1 cellular context compared by ENCODE assay signal in the genomic region with DNA sequence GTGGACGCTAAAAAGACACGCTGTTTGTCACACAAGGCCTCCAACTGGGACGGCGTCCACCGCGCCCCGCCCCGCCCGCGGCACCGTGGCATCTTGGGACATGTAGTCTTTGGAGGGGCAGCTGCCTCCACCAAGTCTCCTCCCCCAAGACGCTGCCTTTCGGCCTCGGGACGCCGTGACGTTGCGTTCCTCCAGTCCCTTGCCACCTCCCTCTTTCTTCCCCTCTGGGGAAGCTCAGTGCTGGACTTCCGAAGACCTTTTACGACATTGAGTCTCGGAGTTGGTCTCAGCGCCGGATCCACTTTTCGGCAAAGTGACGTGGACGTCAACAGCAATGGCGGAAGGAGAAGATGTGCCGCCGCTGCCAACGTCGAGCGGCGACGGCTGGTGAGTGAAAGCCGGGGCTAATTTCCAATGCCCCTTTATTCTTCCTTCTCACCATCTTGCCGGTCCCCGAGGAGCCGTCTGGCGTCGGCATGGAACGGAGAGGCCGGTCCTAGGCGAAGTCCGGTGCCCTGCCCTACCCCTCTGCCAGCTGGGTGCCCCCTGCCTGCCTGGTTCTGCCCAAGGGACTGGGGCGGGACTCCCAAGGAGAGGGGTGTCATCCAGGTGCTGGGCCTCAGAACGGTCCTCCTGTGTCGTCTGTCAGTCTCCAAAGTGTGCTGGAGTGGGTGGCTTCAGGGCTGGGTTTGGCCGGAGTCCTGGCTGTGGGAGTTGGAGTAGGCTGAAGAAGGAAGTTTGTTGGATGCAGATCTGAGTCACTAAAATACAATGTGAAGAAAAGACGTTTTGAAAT.
TF ChIP-seq lines count a peak whose summit lies in the region.

Gene TBC1D23, plus strand, starts transcription at position 308 of the 796 bp plus-strand sequence. Its CDS starts 27 bp downstream, at position 335.

TF ChIP-seq in HepG2, 621 proteins besides CTCF, POLR2A, EP300 and RAD21 (continued from another document):
- peak; percentile 88 for TF ChIP-seq MAZ (IDR thresholded peaks at IDR 0.05; ENCODE audit: borderline replicate concordance, low read depth, low read length)
- TF ChIP-seq MAZ (CRISPR knock-in tag; IDR thresholded peaks at IDR 0.05; ENCODE audit: low read depth) = peak; percentile 69; the same call in 1 of the 2 replicates
- peak; percentile 66; the same call in 1 of the 2 replicates for TF ChIP-seq ZNF766 (CRISPR knock-in tag; IDR thresholded peaks at IDR 0.05; ENCODE audit: borderline replicate concordance)
- peak; percentile 33 for TF ChIP-seq AGO1 (IDR thresholded peaks at IDR 0.05; ENCODE audit: low read depth, low read length, poor library complexity, severe bottlenecking)
- no peak for TF ChIP-seq ZNF605 (CRISPR knock-in tag; IDR thresholded peaks at IDR 0.05)
- TF ChIP-seq KDM2A (CRISPR knock-in tag; IDR thresholded peaks at IDR 0.05; ENCODE audit: borderline replicate concordance, low read depth) = peak; percentile 63; the same call in 1 of the 2 replicates
- TF ChIP-seq PPARG (CRISPR knock-in tag; conservative IDR thresholded peaks at IDR 0.05) = no peak
- 0 out of 2 replicates have a peak, but pooled peaks have one; percentile 72 for TF ChIP-seq ZNF180 (CRISPR knock-in tag; IDR thresholded peaks at IDR 0.05; ENCODE audit: borderline replicate concordance, low read depth)
- TF ChIP-seq ZNF33B (CRISPR knock-in tag; IDR thresholded peaks at IDR 0.05) = no peak
- TF ChIP-seq, protein P1, sequence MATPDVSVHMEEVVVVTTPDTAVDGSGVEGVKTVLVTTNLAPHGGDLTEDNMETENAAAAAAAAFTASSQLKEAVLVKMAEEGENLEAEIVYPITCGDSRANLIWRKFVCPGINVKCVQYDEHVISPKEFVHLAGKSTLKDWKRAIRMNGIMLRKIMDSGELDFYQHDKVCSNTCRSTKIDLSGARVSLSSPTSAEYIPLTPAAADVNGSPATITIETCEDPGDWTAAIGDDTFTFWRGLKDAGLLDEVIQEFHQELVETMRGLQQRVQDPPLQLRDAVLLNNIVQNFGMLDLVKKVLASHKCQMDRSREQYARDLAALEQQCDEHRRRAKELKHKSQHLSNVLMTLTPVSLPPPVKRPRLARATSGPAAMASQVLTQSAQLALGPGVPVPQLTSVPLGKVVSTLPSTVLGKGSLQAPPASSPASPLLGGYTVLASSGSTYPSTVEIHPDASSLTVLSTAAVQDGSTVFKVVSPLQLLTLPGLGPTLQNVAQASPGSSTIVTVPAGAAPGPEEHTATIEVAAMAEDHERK (CRISPR knock-in tag; IDR thresholded peaks at IDR 0.05; ENCODE audit: low read depth) = peak; percentile 86
- TF ChIP-seq CHD2 (IDR thresholded peaks at IDR 0.05; ENCODE audit: low read depth, low read length) = 0 out of 2 replicates have a peak, but pooled peaks have one; percentile 6
- TF ChIP-seq, protein P2, sequence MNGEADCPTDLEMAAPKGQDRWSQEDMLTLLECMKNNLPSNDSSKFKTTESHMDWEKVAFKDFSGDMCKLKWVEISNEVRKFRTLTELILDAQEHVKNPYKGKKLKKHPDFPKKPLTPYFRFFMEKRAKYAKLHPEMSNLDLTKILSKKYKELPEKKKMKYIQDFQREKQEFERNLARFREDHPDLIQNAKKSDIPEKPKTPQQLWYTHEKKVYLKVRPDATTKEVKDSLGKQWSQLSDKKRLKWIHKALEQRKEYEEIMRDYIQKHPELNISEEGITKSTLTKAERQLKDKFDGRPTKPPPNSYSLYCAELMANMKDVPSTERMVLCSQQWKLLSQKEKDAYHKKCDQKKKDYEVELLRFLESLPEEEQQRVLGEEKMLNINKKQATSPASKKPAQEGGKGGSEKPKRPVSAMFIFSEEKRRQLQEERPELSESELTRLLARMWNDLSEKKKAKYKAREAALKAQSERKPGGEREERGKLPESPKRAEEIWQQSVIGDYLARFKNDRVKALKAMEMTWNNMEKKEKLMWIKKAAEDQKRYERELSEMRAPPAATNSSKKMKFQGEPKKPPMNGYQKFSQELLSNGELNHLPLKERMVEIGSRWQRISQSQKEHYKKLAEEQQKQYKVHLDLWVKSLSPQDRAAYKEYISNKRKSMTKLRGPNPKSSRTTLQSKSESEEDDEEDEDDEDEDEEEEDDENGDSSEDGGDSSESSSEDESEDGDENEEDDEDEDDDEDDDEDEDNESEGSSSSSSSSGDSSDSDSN (CRISPR knock-in tag; IDR thresholded peaks at IDR 0.05) = 0 out of 2 replicates have a peak, but pooled peaks have one; percentile 54
- peak; percentile 85 for TF ChIP-seq ZGPAT (CRISPR knock-in tag; IDR thresholded peaks at IDR 0.05)
- peak; percentile 69; the same call in 1 of the 2 replicates for TF ChIP-seq ZBTB20 (CRISPR knock-in tag; IDR thresholded peaks at IDR 0.05; ENCODE audit: borderline replicate concordance, low read depth)
- TF ChIP-seq HES4 (CRISPR knock-in tag; IDR thresholded peaks at IDR 0.05; ENCODE audit: borderline replicate concordance) = peak; percentile 32; the same call in 1 of the 2 replicates
- TF ChIP-seq TARDBP (CRISPR knock-in tag; IDR thresholded peaks at IDR 0.05) = peak; percentile 62; the same call in 1 of the 2 replicates
- TF ChIP-seq ZNF530 (CRISPR knock-in tag; IDR thresholded peaks at IDR 0.05; ENCODE audit: low read depth) = no peak
- no peak for TF ChIP-seq IRX3 (CRISPR knock-in tag; IDR thresholded peaks at IDR 0.05; ENCODE audit: borderline replicate concordance, low read depth)
- TF ChIP-seq ZNF563 (CRISPR knock-in tag; IDR thresholded peaks at IDR 0.05) = peak; percentile 56
- TF ChIP-seq ZNF891 (CRISPR knock-in tag; IDR thresholded peaks at IDR 0.05) = peak; percentile 81
- TF ChIP-seq ZNF513 (CRISPR knock-in tag; conservative IDR thresholded peaks at IDR 0.05) = 0 out of 2 replicates have a peak, but pooled peaks have one; percentile 66
- TF ChIP-seq GABPB1 (CRISPR knock-in tag; IDR thresholded peaks at IDR 0.05) = peak; percentile 87
- TF ChIP-seq ZNF431 (CRISPR knock-in tag; IDR thresholded peaks at IDR 0.05; ENCODE audit: borderline replicate concordance, low read depth) = no peak
- no peak for TF ChIP-seq ZNF3 (CRISPR knock-in tag; IDR thresholded peaks at IDR 0.05)
- TF ChIP-seq DRAP1 (CRISPR knock-in tag; IDR thresholded peaks at IDR 0.05) = peak; percentile 83
- TF ChIP-seq ATF7-NPFF (CRISPR knock-in tag; IDR thresholded peaks at IDR 0.05; ENCODE audit: low read depth) = peak; percentile 74
- TF ChIP-seq, protein P3, sequence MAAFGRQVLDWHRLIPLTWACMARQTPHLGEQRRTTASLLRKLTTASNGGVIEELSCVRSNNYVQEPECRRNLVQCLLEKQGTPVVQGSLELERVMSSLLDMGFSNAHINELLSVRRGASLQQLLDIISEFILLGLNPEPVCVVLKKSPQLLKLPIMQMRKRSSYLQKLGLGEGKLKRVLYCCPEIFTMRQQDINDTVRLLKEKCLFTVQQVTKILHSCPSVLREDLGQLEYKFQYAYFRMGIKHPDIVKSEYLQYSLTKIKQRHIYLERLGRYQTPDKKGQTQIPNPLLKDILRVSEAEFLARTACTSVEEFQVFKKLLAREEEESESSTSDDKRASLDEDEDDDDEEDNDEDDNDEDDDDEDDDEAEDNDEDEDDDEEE (CRISPR knock-in tag; IDR thresholded peaks at IDR 0.05) = peak; percentile 72; the same call in 1 of the 2 replicates
- peak; percentile 99 for TF ChIP-seq THAP11 (CRISPR knock-in tag; IDR thresholded peaks at IDR 0.05)
